Comparison of ENCODE assay signal across 1 cellular context in genomic region chr1:29832936-29833335, GRCh38.
TF ChIP-seq lines count a peak whose summit lies in the region.

No MANE protein-coding gene starts in this region.

TF ChIP-seq in SK-N-SH, 30 proteins besides CTCF, POLR2A, EP300 and RAD21 (continued from another document):
- TF ChIP-seq TEAD4 (IDR thresholded peaks at IDR 0.05; ENCODE audit: borderline replicate concordance, insufficient read depth) (no peak), NRF1 (IDR thresholded peaks at IDR 0.05; ENCODE audit: low read depth, low read length) (no peak)
